In genomic region chr10:2942937-2943336, GRCh38 we compare ENCODE assay signal across 32 cellular contexts.
"Had no signal": no experiment of that assay in that cellular context is flagged by ENCODE, and none has a peak within 500 bp of the region (broad histone marks: within the 10 kb centered on the region; RNA-seq: fewer than 3 reads in every experiment).

No MANE protein-coding gene starts in this region.

- H3K27me3 ChIP-seq: brain microvascular endothelial cell, foreskin keratinocyte had no signal

- H3K27ac ChIP-seq: brain microvascular endothelial cell, esophagus muscularis mucosa, foreskin keratinocyte, gastroesophageal sphincter, heart right ventricle, WERI-Rb-1 had no signal

- H3K4me3 ChIP-seq: esophagus muscularis mucosa, gastroesophageal sphincter, heart right ventricle had no signal

- H3K36me3 ChIP-seq: brain microvascular endothelial cell, esophagus muscularis mucosa, gastroesophageal sphincter, heart right ventricle, WERI-Rb-1 had no signal

- H3K9me3 ChIP-seq: esophagus muscularis mucosa, gastroesophageal sphincter had no signal

- DNase-seq: activated B cell treated with CpG ODN at 0.5 μM for 24 hours; activated CD4-positive, alpha-beta memory T cell treated with anti-CD3 and anti-CD28 coated beads for 36 hours; activated CD4-positive, alpha-beta T cell treated with anti-CD3 and anti-CD28 coated beads, Interleukin-2, amount 10 ng/mL, durations not matched to agents 24 days and 14 days; activated CD8-positive, alpha-beta memory T cell treated with anti-CD3 and anti-CD28 coated beads, Interleukin-2, amount 10 ng/mL, durations not matched to agents 7 days and 5 days; activated CD8-positive, alpha-beta memory T cell treated with anti-CD3 and anti-CD28 coated beads, Interleukin-2, amount 50 U/mL, for 4 hours; activated CD8-positive, alpha-beta T cell treated with anti-CD3 and anti-CD28 coated beads, Interleukin-2, amount 10 ng/mL, durations not matched to agents 7 days and 5 days; activated gamma-delta T cell; activated naive CD4-positive, alpha-beta T cell; activated naive CD4-positive, alpha-beta T cell treated with anti-CD3 and anti-CD28 coated beads, Interleukin-2, amount 10 ng/mL, durations not matched to agents 7 days and 5 days; activated naive CD8-positive, alpha-beta T cell treated with anti-CD3 and anti-CD28 coated beads, Interleukin-2, amount 10 ng/mL, durations not matched to agents 7 days and 5 days; activated T-cell treated with anti-CD3 and anti-CD28 coated beads, Interleukin-2, amount 50 U/mL, for 1 hour; activated T-cell treated with anti-CD3 and anti-CD28 coated beads, Interleukin-2, amount 50 U/mL, for 48 hours; amniotic stem cell; anterior cingulate cortex; brain microvascular endothelial cell; cortex of kidney; dermis blood vessel endothelial cell; effector CD4-positive, alpha-beta T cell; effector memory CD8-positive, alpha-beta T cell; erythroblast; foreskin keratinocyte; heart right ventricle; T-cell; T1000; WERI-Rb-1 had no signal

- ATAC-seq: activated CD4-positive, CD25-positive, alpha-beta regulatory T cell treated with anti-CD3 and anti-CD28 coated beads, Interleukin-2, amount 50 U/mL, for 24 hours; activated CD8-positive, alpha-beta memory T cell treated with anti-CD3 and anti-CD28 coated beads, Interleukin-2, amount 10 ng/mL, durations not matched to agents 7 days and 5 days; activated CD8-positive, alpha-beta T cell treated with anti-CD3 and anti-CD28 coated beads, Interleukin-2, amount 10 ng/mL, durations not matched to agents 7 days and 5 days; activated naive CD4-positive, alpha-beta T cell treated with anti-CD3 and anti-CD28 coated beads, Interleukin-2, amount 50 U/mL, for 72 hours; effector memory CD8-positive, alpha-beta T cell; foreskin keratinocyte; gastroesophageal sphincter; heart right ventricle; T-cell had no signal

- H3K4me1 ChIP-seq: esophagus muscularis mucosa, foreskin keratinocyte, gastroesophageal sphincter, heart right ventricle had no signal

- FAIRE-seq: astrocyte, bronchial epithelial cell, colon had no signal
